ENCODE assay signal across 12 cellular contexts in the genomic region with DNA sequence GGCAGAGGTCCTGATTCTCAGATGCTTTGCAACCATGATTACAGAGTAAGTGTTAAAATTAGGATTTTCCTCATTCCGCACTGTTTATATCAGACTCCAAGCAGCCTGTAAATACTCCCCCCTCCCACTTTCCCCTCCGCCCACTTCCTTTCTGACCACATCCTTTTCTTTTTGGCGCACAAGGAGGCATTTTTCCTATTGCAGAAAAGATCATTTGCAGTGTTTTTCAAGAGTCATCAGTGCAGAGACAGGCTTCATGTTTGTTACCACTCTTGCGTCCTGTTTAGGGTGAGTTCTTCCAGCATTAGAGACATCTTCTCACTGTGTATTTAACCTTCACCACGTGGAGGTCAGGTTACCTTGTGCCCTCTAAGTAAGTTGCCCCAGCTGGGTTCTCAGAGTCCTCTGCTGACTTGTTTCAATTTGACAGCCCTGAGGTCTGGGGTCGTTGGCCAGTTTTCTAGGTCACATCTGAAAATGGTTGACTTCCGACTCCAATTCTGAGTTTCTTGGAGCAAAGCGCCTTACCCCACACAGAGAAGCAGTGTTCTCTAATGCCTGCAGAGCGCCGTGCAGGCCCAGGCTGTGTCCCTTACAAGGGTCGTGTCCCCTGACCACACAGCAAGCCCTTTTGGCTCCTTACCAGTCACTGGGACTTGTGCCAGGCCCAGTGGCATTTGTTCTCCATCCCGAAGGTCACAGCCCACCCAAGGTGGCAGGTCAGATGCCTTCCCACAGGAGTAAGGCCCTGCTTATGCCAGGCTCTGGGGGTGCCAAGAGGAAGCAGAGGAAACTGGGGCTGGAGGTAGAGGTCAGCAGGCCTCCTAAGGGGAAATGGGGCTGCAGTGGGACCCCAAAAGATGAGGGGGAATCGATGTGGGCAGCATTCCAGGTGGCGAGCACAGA.
A peak's percentile ranks its signal among the peaks of the same experiment; 100 is the strongest.
DNase-seq lines count a peak whose midpoint lies in the region; ATAC-seq, FAIRE-seq and TF ChIP-seq lines count a peak whose summit lies in the region.
"Had no signal": no experiment of that assay in that cellular context is flagged by ENCODE, and none has a peak within 500 bp of the region (broad histone marks: within the 10 kb centered on the region; RNA-seq: fewer than 3 reads in every experiment).

No MANE protein-coding gene starts in this region.

- TF ChIP-seq EP300 in K562 (IDR thresholded peaks at IDR 0.05; ENCODE audit: low read length), result no peak

- no peaks in the 10 kb centered on the region for H3K9me1 ChIP-seq in K562 (ENCODE audit: control insufficient read depth, insufficient read depth, low read length)

- no peak for ATAC-seq in activated naive CD8-positive, alpha-beta T cell treated with anti-CD3 and anti-CD28 coated beads, Interleukin-2, amount 50 U/mL, for 24 hours
- ATAC-seq in K562, result no peak
- peak; percentile 16 for ATAC-seq in stimulated activated naive CD8-positive, alpha-beta T cell treated with anti-CD3 and anti-CD28 coated beads, Interleukin-15, Interleukin-2, amounts not matched to agents 100 U/mL and 50 U/mL, for 24 hours
- ATAC-seq in GM21529 (IDR thresholded peaks at IDR 0.05; ENCODE audit: unreplicated experiment), result no peak

- H3K27me3 Mint-ChIP-seq in activated naive CD8-positive, alpha-beta T cell treated with anti-CD3 and anti-CD28 coated beads for 36 hours, result no peaks in the 10 kb centered on the region
- no peaks in the 10 kb centered on the region for H3K27me3 Mint-ChIP-seq in activated naive CD8-positive, alpha-beta T cell treated with anti-CD3 and anti-CD28 coated beads, Interleukin-2, amount 50 U/mL, for 24 hours

- H3K4me1 ChIP-seq in K562 (replicated peaks in 1 of 2; ENCODE audit: control insufficient read depth in 2 of 2, insufficient read depth in 2 of 2, low read length in 2 of 2), result no peaks in the 10 kb centered on the region
- no peaks in the 10 kb centered on the region for H3K4me1 ChIP-seq in HAP-1

- H3K27me3 ChIP-seq in MG63 (no peaks in the 10 kb centered on the region), K562 (ENCODE audit: control insufficient read depth in 2 of 2, insufficient read depth in 2 of 2, low read length in 2 of 2) (no peaks in the 10 kb centered on the region; a peak in 1 of 5 replicates), HAP-1 (ENCODE audit: low read depth) (no peaks in the 10 kb centered on the region)

- CTCF ChIA-PET in K562 (lab: Yijun Ruan, JAX; ENCODE audit: low intra/inter-chr PET ratio), result no interaction called here

- H3K9me3 Mint-ChIP-seq in activated naive CD8-positive, alpha-beta T cell treated with anti-CD3 and anti-CD28 coated beads for 36 hours, result peaks cover 1% of the 10 kb centered on the region
- no peaks in the 10 kb centered on the region for H3K9me3 Mint-ChIP-seq in activated naive CD8-positive, alpha-beta T cell treated with anti-CD3 and anti-CD28 coated beads, Interleukin-2, amount 50 U/mL, for 24 hours

- no peak overlapping the region for H3K9ac ChIP-seq in K562 (ENCODE audit: insufficient read depth in 1 of 2, low read depth in 2 of 2, low read length in 2 of 2)

- H3K36me3 Mint-ChIP-seq in activated naive CD8-positive, alpha-beta T cell treated with anti-CD3 and anti-CD28 coated beads for 36 hours, result no peaks in the 10 kb centered on the region
- H3K36me3 Mint-ChIP-seq in activated naive CD8-positive, alpha-beta T cell treated with anti-CD3 and anti-CD28 coated beads, Interleukin-2, amount 50 U/mL, for 24 hours (ENCODE audit: low read depth), result no peaks in the 10 kb centered on the region

- no peak for TF ChIP-seq POLR2A in K562 (conservative IDR thresholded peaks at IDR 0.05)

- in situ Hi-C loops in K562 (cut with MboI) (no loop called here), HAP-1 (cut with MboI; ENCODE audit: low sequenced_read_pairs) (no loop called here)

- peaks cover 11% of the 10 kb centered on the region for H3K4me1 Mint-ChIP-seq in activated naive CD8-positive, alpha-beta T cell treated with anti-CD3 and anti-CD28 coated beads for 36 hours
- peaks cover 15% of the 10 kb centered on the region for H3K4me1 Mint-ChIP-seq in activated naive CD8-positive, alpha-beta T cell treated with anti-CD3 and anti-CD28 coated beads, Interleukin-2, amount 50 U/mL, for 24 hours

- peak; percentile 23 for FAIRE-seq in K562 (lab: Jason Lieb, UNC)
- FAIRE-seq: GM19239 had no signal

- DNase-seq in activated naive CD8-positive, alpha-beta T cell treated with anti-CD3 and anti-CD28 coated beads for 36 hours, result no peak
- DNase-seq in activated naive CD8-positive, alpha-beta T cell treated with anti-CD3 and anti-CD28 coated beads, Interleukin-2, amount 50 U/mL, for 24 hours, result no peak
- DNase-seq in MG63 (peak; percentile 39), K562 (ENCODE audit: extremely low read depth in 1 of 4, low spot score in 3 of 4) (no peak), HAP-1 (ENCODE audit: low spot score in 2 of 2) (no peak), head of caudate nucleus (no peak)
- no peak for DNase-seq in stimulated activated naive CD8-positive, alpha-beta T cell treated with anti-CD3 and anti-CD28 coated beads, Interleukin-15, Interleukin-2, amounts not matched to agents 100 U/mL and 50 U/mL, for 24 hours
- DNase-seq: activated CD4-positive, CD25-positive, alpha-beta regulatory T cell treated with anti-CD3 and anti-CD28 coated beads, Interleukin-2, amount 50 U/mL, for 72 hours; cerebellar nuclear complex; occipital lobe had no signal

- H3K4me2 ChIP-seq in K562 (ENCODE audit: insufficient read depth, low read length), result no peak overlapping the region

- no peak overlapping the region for H3K27ac Mint-ChIP-seq in activated naive CD8-positive, alpha-beta T cell treated with anti-CD3 and anti-CD28 coated beads for 36 hours
- no peak overlapping the region for H3K27ac Mint-ChIP-seq in activated naive CD8-positive, alpha-beta T cell treated with anti-CD3 and anti-CD28 coated beads, Interleukin-2, amount 50 U/mL, for 24 hours

- H3K4me3 Mint-ChIP-seq in activated naive CD8-positive, alpha-beta T cell treated with anti-CD3 and anti-CD28 coated beads for 36 hours, result peak overlapping the region; percentile 12
- H3K4me3 Mint-ChIP-seq in activated naive CD8-positive, alpha-beta T cell treated with anti-CD3 and anti-CD28 coated beads, Interleukin-2, amount 50 U/mL, for 24 hours, result no peak overlapping the region

- TF ChIP-seq RAD21 in K562 (CRISPR knock-in tag; conservative IDR thresholded peaks at IDR 0.05 in 1 of 2, IDR thresholded peaks at IDR 0.05 in 1 of 2), result no peak

- H3K36me3 ChIP-seq in MG63, result no peaks in the 10 kb centered on the region
- no peaks in the 10 kb centered on the region for H3K36me3 ChIP-seq in K562 (ENCODE audit: control insufficient read depth, insufficient read depth, low read length)
- H3K36me3 ChIP-seq in HAP-1 (replicated peaks), result no peaks in the 10 kb centered on the region

- no peaks in the 10 kb centered on the region for H4K20me1 ChIP-seq in K562 (replicated peaks; ENCODE audit: control insufficient read depth, insufficient read depth, low read length)

- no peak overlapping the region for H3K4me3 ChIP-seq in MG63
- H3K4me3 ChIP-seq in K562, result no peak overlapping the region
- H3K4me3 ChIP-seq in HAP-1, result no peak overlapping the region

- no TSS peak for BruUV-seq in K562 (replicated peaks; lab: Mats Ljungman, UMichigan)

- intact Hi-C loops in K562 (cut with micrococcal nuclease) (no loop called here), head of caudate nucleus (cut with DNase I) (no loop called here)

- no peak overlapping the region for H3K27ac ChIP-seq in K562 (ENCODE audit: extremely low read depth, low read depth, low read length)

- no peak overlapping the region for H2AFZ ChIP-seq in K562 (ENCODE audit: low read depth, low read length)

- TF ChIP-seq CTCF in K562 (IDR thresholded peaks at IDR 0.05 in 2 of 3, conservative IDR thresholded peaks at IDR 0.05 in 1 of 3; ENCODE audit: insufficient read depth in 2 of 3, low read depth in 1 of 3, low read length in 3 of 3), result no peak

- POLR2A ChIA-PET in K562 (lab: Yijun Ruan, JAX), result no interaction called here

- H3K79me2 ChIP-seq in K562 (ENCODE audit: control insufficient read depth, insufficient read depth, low read length), result no peaks in the 10 kb centered on the region

- H3K9me3 ChIP-seq in MG63 (no peaks in the 10 kb centered on the region), K562 (replicated peaks; ENCODE audit: control insufficient read depth, insufficient read depth, low read depth, low read length) (no peaks in the 10 kb centered on the region), HAP-1 (no peaks in the 10 kb centered on the region)

- 2% methylated on average over 14 of the region's 14 CpGs for WGBS in K562 (ENCODE audit: insufficient coverage, low coverage, missing lambda C conversion rate)

TF ChIP-seq in K562, 482 proteins besides CTCF, POLR2A, EP300 and RAD21 (continues in another document):
- TF ChIP-seq, protein P1, sequence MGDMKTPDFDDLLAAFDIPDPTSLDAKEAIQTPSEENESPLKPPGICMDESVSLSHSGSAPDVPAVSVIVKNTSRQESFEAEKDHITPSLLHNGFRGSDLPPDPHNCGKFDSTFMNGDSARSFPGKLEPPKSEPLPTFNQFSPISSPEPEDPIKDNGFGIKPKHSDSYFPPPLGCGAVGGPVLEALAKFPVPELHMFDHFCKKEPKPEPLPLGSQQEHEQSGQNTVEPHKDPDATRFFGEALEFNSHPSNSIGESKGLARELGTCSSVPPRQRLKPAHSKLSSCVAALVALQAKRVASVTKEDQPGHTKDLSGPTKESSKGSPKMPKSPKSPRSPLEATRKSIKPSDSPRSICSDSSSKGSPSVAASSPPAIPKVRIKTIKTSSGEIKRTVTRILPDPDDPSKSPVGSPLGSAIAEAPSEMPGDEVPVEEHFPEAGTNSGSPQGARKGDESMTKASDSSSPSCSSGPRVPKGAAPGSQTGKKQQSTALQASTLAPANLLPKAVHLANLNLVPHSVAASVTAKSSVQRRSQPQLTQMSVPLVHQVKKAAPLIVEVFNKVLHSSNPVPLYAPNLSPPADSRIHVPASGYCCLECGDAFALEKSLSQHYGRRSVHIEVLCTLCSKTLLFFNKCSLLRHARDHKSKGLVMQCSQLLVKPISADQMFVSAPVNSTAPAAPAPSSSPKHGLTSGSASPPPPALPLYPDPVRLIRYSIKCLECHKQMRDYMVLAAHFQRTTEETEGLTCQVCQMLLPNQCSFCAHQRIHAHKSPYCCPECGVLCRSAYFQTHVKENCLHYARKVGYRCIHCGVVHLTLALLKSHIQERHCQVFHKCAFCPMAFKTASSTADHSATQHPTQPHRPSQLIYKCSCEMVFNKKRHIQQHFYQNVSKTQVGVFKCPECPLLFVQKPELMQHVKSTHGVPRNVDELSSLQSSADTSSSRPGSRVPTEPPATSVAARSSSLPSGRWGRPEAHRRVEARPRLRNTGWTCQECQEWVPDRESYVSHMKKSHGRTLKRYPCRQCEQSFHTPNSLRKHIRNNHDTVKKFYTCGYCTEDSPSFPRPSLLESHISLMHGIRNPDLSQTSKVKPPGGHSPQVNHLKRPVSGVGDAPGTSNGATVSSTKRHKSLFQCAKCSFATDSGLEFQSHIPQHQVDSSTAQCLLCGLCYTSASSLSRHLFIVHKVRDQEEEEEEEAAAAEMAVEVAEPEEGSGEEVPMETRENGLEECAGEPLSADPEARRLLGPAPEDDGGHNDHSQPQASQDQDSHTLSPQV (IDR thresholded peaks at IDR 0.05), result no peak
- TF ChIP-seq PURB (CRISPR knock-in tag; IDR thresholded peaks at IDR 0.05; ENCODE audit: low read depth) (no peak), PRMT5 (CRISPR knock-in tag; IDR thresholded peaks at IDR 0.05) (no peak), ZNF76 (CRISPR knock-in tag; IDR thresholded peaks at IDR 0.05; ENCODE audit: borderline replicate concordance) (no peak), MXI1 (IDR thresholded peaks at IDR 0.05; ENCODE audit: low read depth, low read length) (no peak)
